10 cellular contexts compared by ENCODE assay signal in genomic region chr5:134506054-134507039, GRCh38. TPM values are rescaled to one million over a fixed set of nuclear protein-coding genes. Genes with fewer than 3 reads are reported as not detected.
A peak's percentile ranks its signal among the peaks of the same experiment; 100 is the strongest.
DNase-seq lines count a peak whose midpoint lies in the region; ATAC-seq and TF ChIP-seq lines count a peak whose summit lies in the region.
"Had no signal": no experiment of that assay in that cellular context is flagged by ENCODE, and none has a peak within 500 bp of the region (broad histone marks: within the 10 kb centered on the region; RNA-seq: fewer than 3 reads in every experiment).

No MANE protein-coding gene starts in this region.

- H4K20me1 ChIP-seq in mammary epithelial cell (ENCODE audit: insufficient read depth, low read length): no peaks in the 10 kb centered on the region

- no peaks in the 10 kb centered on the region for H3K27me3 ChIP-seq in mammary epithelial cell (ENCODE audit: insufficient read depth, low read length)
- no peaks in the 10 kb centered on the region for H3K27me3 ChIP-seq in lower lobe of right lung (ENCODE audit: low read depth)

- intact Hi-C loops in activated CD4-positive, alpha-beta T cell treated with anti-CD3 and anti-CD28 coated beads, Interleukin-2, amount 10 ng/mL, durations not matched to agents 24 days and 14 days (cut with micrococcal nuclease): no loop called here
- intact Hi-C loops in mammary epithelial cell (cut with micrococcal nuclease): no loop called here
- intact Hi-C loops in lower lobe of right lung (cut with DNase I): no loop called here

- H3K4me3 ChIP-seq in mammary epithelial cell (replicated peaks in 1 of 3; ENCODE audit: insufficient read depth in 1 of 3, low read depth in 2 of 3, low read length in 3 of 3) (no peak overlapping the region), lower lobe of right lung (peak overlapping the region; percentile 39)

- no peak for DNase-seq in activated CD4-positive, alpha-beta T cell treated with anti-CD3 and anti-CD28 coated beads, Interleukin-2, amount 10 ng/mL, durations not matched to agents 24 days and 14 days
- DNase-seq in activated CD4-positive, alpha-beta T cell treated with anti-CD3 and anti-CD28 coated beads, Interleukin-2, amount 50 U/mL, for 48 hours: no peak
- DNase-seq in mammary epithelial cell: peak; percentile 19
- peak; percentile 76 for DNase-seq in lower lobe of right lung
- no peak for DNase-seq in dedifferentiated amniotic fluid mesenchymal stem cell (ENCODE audit: extremely low spot score)
- DNase-seq in occipital lobe (lab: John Stamatoyannopoulos, UW): no peak
- DNase-seq: kidney glomerular epithelial cell, T-helper 1 cell had no signal

- peak; percentile 90 to 91 for ATAC-seq in lower lobe of right lung
- no peak for ATAC-seq in GM19351 (IDR thresholded peaks at IDR 0.05; ENCODE audit: unreplicated experiment)
- no peak for ATAC-seq in HG02973 (IDR thresholded peaks at IDR 0.05; ENCODE audit: unreplicated experiment)

- H3K79me2 ChIP-seq in mammary epithelial cell (ENCODE audit: insufficient read depth, low read length): no peaks in the 10 kb centered on the region

- no peaks in the 10 kb centered on the region for H3K9me3 ChIP-seq in mammary epithelial cell (replicated peaks; ENCODE audit: insufficient read depth, low read length)
- H3K9me3 ChIP-seq in lower lobe of right lung: no peaks in the 10 kb centered on the region

- no peak overlapping the region for H3K4me3 Mint-ChIP-seq in activated CD4-positive, alpha-beta T cell treated with anti-CD3 and anti-CD28 coated beads, Interleukin-2, amount 10 ng/mL, durations not matched to agents 24 days and 14 days

- H2AFZ ChIP-seq in mammary epithelial cell (ENCODE audit: low read depth, low read length): peak overlapping the region; percentile 20

- peak overlapping the region; percentile 25 for H3K27ac Mint-ChIP-seq in activated CD4-positive, alpha-beta T cell treated with anti-CD3 and anti-CD28 coated beads, Interleukin-2, amount 10 ng/mL, durations not matched to agents 24 days and 14 days

- peaks cover 72% of the 10 kb centered on the region for H3K4me1 ChIP-seq in mammary epithelial cell (ENCODE audit: insufficient read depth, low read length)
- peaks cover 47% of the 10 kb centered on the region for H3K4me1 ChIP-seq in lower lobe of right lung

- H3K27ac ChIP-seq in mammary epithelial cell (ENCODE audit: insufficient read depth, low read depth, low read length): no peak overlapping the region
- H3K27ac ChIP-seq in lower lobe of right lung: peak overlapping the region; percentile 69

- no peak overlapping the region for H3K9ac ChIP-seq in mammary epithelial cell (ENCODE audit: insufficient read depth, low read length)

- H3K4me1 Mint-ChIP-seq in activated CD4-positive, alpha-beta T cell treated with anti-CD3 and anti-CD28 coated beads, Interleukin-2, amount 10 ng/mL, durations not matched to agents 24 days and 14 days: peaks cover 57% of the 10 kb centered on the region

- H3K9me3 Mint-ChIP-seq in activated CD4-positive, alpha-beta T cell treated with anti-CD3 and anti-CD28 coated beads, Interleukin-2, amount 10 ng/mL, durations not matched to agents 24 days and 14 days: no peaks in the 10 kb centered on the region

- H3K4me2 ChIP-seq in mammary epithelial cell (ENCODE audit: insufficient read depth, low read depth, low read length): no peak overlapping the region

- no peaks in the 10 kb centered on the region for H3K27me3 Mint-ChIP-seq in activated CD4-positive, alpha-beta T cell treated with anti-CD3 and anti-CD28 coated beads, Interleukin-2, amount 10 ng/mL, durations not matched to agents 24 days and 14 days

- CTCF ChIA-PET in mammary epithelial cell (lab: Charles Lee; ENCODE audit: low non-redundant PET): no interaction called here

- 91% methylated on average over 6 of the region's 10 CpGs for WGBS in mammary epithelial cell (ENCODE audit: low coverage, missing lambda C conversion rate)

- H3K36me3 ChIP-seq in mammary epithelial cell (ENCODE audit: insufficient read depth, low read length): no peaks in the 10 kb centered on the region
- H3K36me3 ChIP-seq in lower lobe of right lung: no peaks in the 10 kb centered on the region

- TF ChIP-seq CTCF in mammary epithelial cell (conservative IDR thresholded peaks at IDR 0.05 in 1 of 2, IDR thresholded peaks at IDR 0.05 in 1 of 2; ENCODE audit: extremely low read depth in 1 of 2, insufficient read depth in 1 of 2, low read depth in 1 of 2, low read length in 2 of 2) (no peak), lower lobe of right lung (IDR thresholded peaks at IDR 0.05) (no peak)

- in situ Hi-C loops in mammary epithelial cell (cut with MboI; ENCODE audit: low sequenced_read_pairs in 2 of 2): no loop called here

- no peaks in the 10 kb centered on the region for H3K36me3 Mint-ChIP-seq in activated CD4-positive, alpha-beta T cell treated with anti-CD3 and anti-CD28 coated beads, Interleukin-2, amount 10 ng/mL, durations not matched to agents 24 days and 14 days (ENCODE audit: low read depth)

- dilution Hi-C loops in mammary epithelial cell (cut with HindIII; ENCODE audit: low sequenced_read_pairs): no loop called here

- no TSS peak for BruUV-seq in mammary epithelial cell (replicated peaks; lab: Mats Ljungman, UMichigan)

RNA-seq across cellular contexts. Expression of gene JADE2, which starts 19.1 kb away (rescaled TPM):
- total RNA-seq in activated CD4-positive, alpha-beta T cell treated with anti-CD3 and anti-CD28 coated beads, Interleukin-2, amount 10 ng/mL, durations not matched to agents 24 days and 14 days: 72.5 and 81.3 TPM in 2 replicates
- total RNA-seq in mammary epithelial cell (10 to 100 TPM; 41.2 to 49.6 TPM), lower lobe of right lung (79.4 TPM), occipital lobe (3.7 TPM)
- 23.5 TPM for polyA plus RNA-seq in mammary epithelial cell
- polyA minus RNA-seq in mammary epithelial cell: 50.6 TPM

Comparison
In these comparisons a context has a peak if more than half of its experiments do, and no peak if none do; other contexts are left out.
1. DNase-seq: peak in mammary epithelial cell (single experiment) and lower lobe of right lung (single experiment); none in activated CD4-positive, alpha-beta T cell treated with anti-CD3 and anti-CD28 coated beads, Interleukin-2, amount 10 ng/mL, durations not matched to agents 24 days and 14 days (single experiment), activated CD4-positive, alpha-beta T cell treated with anti-CD3 and anti-CD28 coated beads, Interleukin-2, amount 50 U/mL, for 48 hours (0 of 2), dedifferentiated amniotic fluid mesenchymal stem cell (single experiment) and occipital lobe (single experiment).
2. ATAC-seq: peak in lower lobe of right lung (2 of 2); none in GM19351 (single experiment) and HG02973 (single experiment).